In the genomic region with DNA sequence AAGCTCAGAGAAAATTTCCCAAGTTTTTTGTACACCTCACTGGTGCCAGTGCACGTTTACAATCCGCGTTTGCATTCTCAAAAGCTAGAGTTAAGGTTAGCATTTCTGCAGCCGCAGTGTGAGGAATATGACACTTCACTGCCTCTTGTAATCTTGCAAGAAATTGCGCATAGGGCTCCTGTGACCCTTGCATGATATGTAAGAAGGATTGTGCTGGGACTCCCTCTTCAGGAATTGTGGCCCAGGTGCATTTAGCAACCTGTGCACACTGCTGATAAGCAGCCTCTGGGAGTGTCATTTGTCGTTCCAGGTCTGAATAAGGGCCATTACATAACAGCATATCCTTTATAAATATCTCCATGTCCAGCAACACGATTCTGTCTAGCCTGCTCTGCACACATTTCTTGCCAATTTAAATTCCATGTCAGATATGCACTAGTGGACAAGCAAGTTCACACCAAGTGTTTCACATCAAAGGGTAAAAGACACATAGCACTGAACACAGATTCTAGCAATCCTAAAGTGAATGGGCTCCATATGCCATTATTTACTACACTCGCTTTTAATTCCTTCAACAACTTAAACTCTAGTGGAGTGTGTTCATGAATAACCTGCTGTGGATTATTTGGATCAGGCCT, we compare ENCODE assay signal across 8 cellular contexts.
DNase-seq lines count a peak whose midpoint lies in the region; ATAC-seq and TF ChIP-seq lines count a peak whose summit lies in the region.

No MANE protein-coding gene starts in this region.

- WGBS in heart right ventricle, 2 donors: 64 to 67% methylated on average over 8 of the region's 8 CpGs
- WGBS in esophagus squamous epithelium, 2 donors: 53 to 57% methylated on average over 8 of the region's 8 CpGs

- H3K4me3 ChIP-seq in heart right ventricle: no peak overlapping the region
- no peak overlapping the region for H3K4me3 ChIP-seq in esophagus squamous epithelium
- no peak overlapping the region for H3K4me3 ChIP-seq in uterus
- H3K4me3 ChIP-seq in vagina: no peak overlapping the region

- ATAC-seq in heart right ventricle (no peak), Right ventricle myocardium inferior (no peak), GM18498 (IDR thresholded peaks at IDR 0.05; ENCODE audit: unreplicated experiment) (no peak)

- DNase-seq in heart right ventricle (no peak), Right ventricle myocardium inferior (ENCODE audit: missing footprints) (no peak), NCI-H524 treated with DMSO at 0.1 percent for 48 hours (lab: John Stamatoyannopoulos, UW) (peak; percentile 29), esophagus squamous epithelium (lab: John Stamatoyannopoulos, UW) (no peak), uterus (peak in 1 of 2 donors; percentile 27), amygdala (lab: John Stamatoyannopoulos, UW) (no peak), vagina (ENCODE audit: extremely low spot score in 2 of 2) (no peak)

- H3K9me3 ChIP-seq in heart right ventricle: no peaks in the 10 kb centered on the region
- no peaks in the 10 kb centered on the region for H3K9me3 ChIP-seq in esophagus squamous epithelium
- H3K9me3 ChIP-seq in uterus: no peaks in the 10 kb centered on the region
- H3K9me3 ChIP-seq in vagina: no peaks in the 10 kb centered on the region

- TF ChIP-seq POLR2A in esophagus squamous epithelium (IDR thresholded peaks at IDR 0.05) (no peak), uterus (IDR thresholded peaks at IDR 0.05) (no peak), vagina (IDR thresholded peaks at IDR 0.05) (no peak)

- H3K27me3 ChIP-seq in heart right ventricle: no peaks in the 10 kb centered on the region
- H3K27me3 ChIP-seq in esophagus squamous epithelium: peaks cover 0 to 22% (median 0%) of the 10 kb centered on the region in 4 donors
- H3K27me3 ChIP-seq in uterus: no peaks in the 10 kb centered on the region
- no peaks in the 10 kb centered on the region for H3K27me3 ChIP-seq in vagina

- no peak overlapping the region for H3K27ac ChIP-seq in heart right ventricle
- H3K27ac ChIP-seq in esophagus squamous epithelium: no peak overlapping the region
- no peak overlapping the region for H3K27ac ChIP-seq in uterus
- no peak overlapping the region for H3K27ac ChIP-seq in vagina

- TF ChIP-seq CTCF in heart right ventricle (IDR thresholded peaks at IDR 0.05) (peak in 7 of 9 donors; percentile 19 to 45 (median 40)), esophagus squamous epithelium (IDR thresholded peaks at IDR 0.05) (peak in 5 of 6 experiments; percentile 36 to 75 (median 47)), uterus (IDR thresholded peaks at IDR 0.05) (peak; percentile 13 to 21 (median 17)), vagina (IDR thresholded peaks at IDR 0.05) (no peak)

- H3K36me3 ChIP-seq in heart right ventricle: no peaks in the 10 kb centered on the region
- H3K36me3 ChIP-seq in esophagus squamous epithelium: no peaks in the 10 kb centered on the region
- no peaks in the 10 kb centered on the region for H3K36me3 ChIP-seq in uterus
- no peaks in the 10 kb centered on the region for H3K36me3 ChIP-seq in vagina

- peaks cover 0 to 16% (median 0%) of the 10 kb centered on the region in 9 donors for H3K4me1 ChIP-seq in heart right ventricle
- H3K4me1 ChIP-seq in esophagus squamous epithelium: peaks cover 0 to 20% (median 0%) of the 10 kb centered on the region in 3 donors
- no peaks in the 10 kb centered on the region for H3K4me1 ChIP-seq in uterus
- no peaks in the 10 kb centered on the region for H3K4me1 ChIP-seq in vagina

- intact Hi-C loops in heart right ventricle (cut with DNase I): loop anchor here in 1 of 10 donors (10.0 kb wide), 1 partner anchor 90 kb away; the partner anchor contains the start of gene FTH1
- intact Hi-C loops in Right ventricle myocardium inferior (cut with DNase I): loop anchor here (10.0 kb wide), 1 partner anchor 100 kb away; the partner anchor contains the start of gene BEST1
- intact Hi-C loops in esophagus squamous epithelium (cut with DNase I): loop anchor here (2.0 kb wide), 1 partner anchor 156 kb away; no protein-coding TSS in a partner anchor
- intact Hi-C loops in uterus (cut with DNase I; ENCODE audit: low total_unique reads): no loop called here
- intact Hi-C loops in vagina (cut with DNase I): no loop called here

Comparison
In these comparisons a context has a peak if more than half of its experiments do, and no peak if none do; other contexts are left out.
1. CTCF ChIP-seq: peak in heart right ventricle (7 of 9), esophagus squamous epithelium (5 of 6) and uterus (4 of 4); none in vagina (0 of 3).
2. intact Hi-C loops: an anchor here in Right ventricle myocardium inferior (10.0 kb wide) and esophagus squamous epithelium (2.0 kb wide); none called in uterus and vagina.